ENCODE assay signal across 38 cellular contexts in genomic region chr5:43917925-43918324, GRCh38.
"Had no signal": no experiment of that assay in that cellular context is flagged by ENCODE, and none has a peak within 500 bp of the region (broad histone marks: within the 10 kb centered on the region; RNA-seq: fewer than 3 reads in every experiment).

No MANE protein-coding gene starts in this region.

- H3K4me3 ChIP-seq: adrenal gland, body of pancreas, esophagus squamous epithelium, gastroesophageal sphincter had no signal

- H3K27ac Mint-ChIP-seq: activated CD4-positive, alpha-beta memory T cell treated with anti-CD3 and anti-CD28 coated beads for 36 hours; activated CD4-positive, alpha-beta T cell treated with anti-CD3 and anti-CD28 coated beads for 36 hours; activated CD4-positive, alpha-beta T cell treated with anti-CD3 and anti-CD28 coated beads, Interleukin-2, amount 10 ng/mL, durations not matched to agents 24 days and 14 days; activated CD8-positive, alpha-beta memory T cell treated with anti-CD3 and anti-CD28 coated beads, Interleukin-2, amount 10 ng/mL, durations not matched to agents 7 days and 5 days; activated CD8-positive, alpha-beta T cell treated with anti-CD3 and anti-CD28 coated beads, Interleukin-2, amount 10 ng/mL, durations not matched to agents 7 days and 5 days; activated naive CD4-positive, alpha-beta T cell treated with anti-CD3 and anti-CD28 coated beads for 36 hours; activated naive CD4-positive, alpha-beta T cell treated with anti-CD3 and anti-CD28 coated beads, Interleukin-2, amount 50 U/mL, for 24 hours; activated naive CD8-positive, alpha-beta T cell treated with anti-CD3 and anti-CD28 coated beads for 36 hours; activated naive CD8-positive, alpha-beta T cell treated with anti-CD3 and anti-CD28 coated beads, Interleukin-2, amount 50 U/mL, for 24 hours; activated T-helper 1 cell treated with anti-CD3 and anti-CD28 coated beads, Interleukin-12 subunit alpha, Interleukin-12 subunit beta, Interleukin-2, Interleukin-4 antibody, amounts not matched to agents 30 ng/mL and 10 ng/mL and 1 ng/mL, durations not matched to agents 14 hours and 24 hours and 36 hours; activated T-helper 2 cell treated with anti-CD3 and anti-CD28 coated beads, Interferon-gamma antibody, Interleukin-2, Interleukin-4, amounts not matched to agents 10 μg/mL and 5 μg/mL and 100 μg/mL, durations not matched to agents 14 hours and 24 hours and 36 hours; effector memory CD8-positive, alpha-beta T cell; T-helper 17 cell; T-helper 2 cell treated with Interferon-gamma antibody and Interleukin-4, amounts not matched to agents 5 μg/mL and 100 μg/mL, for 36 hours had no signal

- H3K4me3 Mint-ChIP-seq: activated CD4-positive, alpha-beta memory T cell treated with anti-CD3 and anti-CD28 coated beads for 36 hours; activated CD4-positive, alpha-beta T cell treated with anti-CD3 and anti-CD28 coated beads for 36 hours; activated CD4-positive, alpha-beta T cell treated with anti-CD3 and anti-CD28 coated beads, Interleukin-2, amount 10 ng/mL, durations not matched to agents 24 days and 14 days; activated CD8-positive, alpha-beta memory T cell treated with anti-CD3 and anti-CD28 coated beads, Interleukin-2, amount 10 ng/mL, durations not matched to agents 7 days and 5 days; activated CD8-positive, alpha-beta T cell treated with anti-CD3 and anti-CD28 coated beads, Interleukin-2, amount 10 ng/mL, durations not matched to agents 7 days and 5 days; activated naive CD4-positive, alpha-beta T cell treated with anti-CD3 and anti-CD28 coated beads for 36 hours; activated naive CD4-positive, alpha-beta T cell treated with anti-CD3 and anti-CD28 coated beads, Interleukin-2, amount 50 U/mL, for 24 hours; activated naive CD8-positive, alpha-beta T cell treated with anti-CD3 and anti-CD28 coated beads for 36 hours; activated naive CD8-positive, alpha-beta T cell treated with anti-CD3 and anti-CD28 coated beads, Interleukin-2, amount 50 U/mL, for 24 hours; activated T-helper 1 cell treated with anti-CD3 and anti-CD28 coated beads, Interleukin-12 subunit alpha, Interleukin-12 subunit beta, Interleukin-2, Interleukin-4 antibody, amounts not matched to agents 30 ng/mL and 10 ng/mL and 1 ng/mL, durations not matched to agents 14 hours and 24 hours and 36 hours; effector memory CD8-positive, alpha-beta T cell; T-helper 17 cell; T-helper 2 cell treated with Interferon-gamma antibody and Interleukin-4, amounts not matched to agents 5 μg/mL and 100 μg/mL, for 36 hours had no signal

- H3K4me1 Mint-ChIP-seq: activated CD4-positive, alpha-beta T cell treated with anti-CD3 and anti-CD28 coated beads for 36 hours; activated CD4-positive, alpha-beta T cell treated with anti-CD3 and anti-CD28 coated beads, Interleukin-2, amount 10 ng/mL, durations not matched to agents 24 days and 14 days; activated CD8-positive, alpha-beta memory T cell treated with anti-CD3 and anti-CD28 coated beads, Interleukin-2, amount 10 ng/mL, durations not matched to agents 7 days and 5 days; activated naive CD4-positive, alpha-beta T cell treated with anti-CD3 and anti-CD28 coated beads, Interleukin-2, amount 50 U/mL, for 24 hours; activated naive CD8-positive, alpha-beta T cell treated with anti-CD3 and anti-CD28 coated beads for 36 hours; activated naive CD8-positive, alpha-beta T cell treated with anti-CD3 and anti-CD28 coated beads, Interleukin-2, amount 50 U/mL, for 24 hours; T-helper 17 cell had no signal

- H3K9me3 ChIP-seq: adrenal gland, body of pancreas, esophagus squamous epithelium had no signal

- ATAC-seq: activated CD4-positive, alpha-beta T cell treated with anti-CD3 and anti-CD28 coated beads for 36 hours; activated CD8-positive, alpha-beta memory T cell treated with anti-CD3 and anti-CD28 coated beads, Interleukin-2, amount 10 ng/mL, durations not matched to agents 7 days and 5 days; activated CD8-positive, alpha-beta T cell treated with anti-CD3 and anti-CD28 coated beads, Interleukin-2, amount 10 ng/mL, durations not matched to agents 7 days and 5 days; activated naive CD8-positive, alpha-beta T cell treated with anti-CD3 and anti-CD28 coated beads, Interleukin-2, amount 50 U/mL, for 24 hours; body of pancreas; effector memory CD8-positive, alpha-beta T cell; gastroesophageal sphincter; T-helper 17 cell had no signal

- H3K36me3 ChIP-seq: adrenal gland, esophagus squamous epithelium, gastroesophageal sphincter, WERI-Rb-1 had no signal

- H3K4me1 ChIP-seq: adrenal gland, body of pancreas, esophagus squamous epithelium, gastroesophageal sphincter had no signal

- H3K27ac ChIP-seq: adrenal gland, body of pancreas, epithelial cell of prostate, esophagus squamous epithelium, gastroesophageal sphincter, WERI-Rb-1 had no signal

- H3K9me3 Mint-ChIP-seq: activated CD4-positive, alpha-beta T cell treated with anti-CD3 and anti-CD28 coated beads, Interleukin-2, amount 10 ng/mL, durations not matched to agents 24 days and 14 days; activated naive CD4-positive, alpha-beta T cell treated with anti-CD3 and anti-CD28 coated beads, Interleukin-2, amount 50 U/mL, for 24 hours; activated naive CD8-positive, alpha-beta T cell treated with anti-CD3 and anti-CD28 coated beads for 36 hours; activated naive CD8-positive, alpha-beta T cell treated with anti-CD3 and anti-CD28 coated beads, Interleukin-2, amount 50 U/mL, for 24 hours had no signal

- DNase-seq: activated CD4-positive, alpha-beta memory T cell treated with anti-CD3 and anti-CD28 coated beads for 36 hours; activated CD4-positive, alpha-beta T cell treated with anti-CD3 and anti-CD28 coated beads for 36 hours; activated CD4-positive, alpha-beta T cell treated with anti-CD3 and anti-CD28 coated beads, Interleukin-2, amount 10 ng/mL, durations not matched to agents 24 days and 14 days; activated CD4-positive, CD25-positive, alpha-beta regulatory T cell; activated CD4-positive, CD25-positive, alpha-beta regulatory T cell treated with anti-CD3 and anti-CD28 coated beads, Interleukin-2, amount 50 U/mL, for 72 hours; activated CD8-positive, alpha-beta memory T cell treated with anti-CD3 and anti-CD28 coated beads, Interleukin-2, amount 10 ng/mL, durations not matched to agents 7 days and 5 days; activated CD8-positive, alpha-beta memory T cell treated with anti-CD3 and anti-CD28 coated beads, Interleukin-2, amount 50 U/mL, for 4 hours; activated CD8-positive, alpha-beta T cell treated with anti-CD3 and anti-CD28 coated beads, Interleukin-2, amount 10 ng/mL, durations not matched to agents 7 days and 5 days; activated effector memory CD4-positive, alpha-beta T cell treated with anti-CD3 and anti-CD28 coated beads, Interleukin-2, amount 50 U/mL, for 16 hours; activated naive CD4-positive, alpha-beta T cell treated with anti-CD3 and anti-CD28 coated beads for 36 hours; activated naive CD8-positive, alpha-beta T cell treated with anti-CD3 and anti-CD28 coated beads for 36 hours; activated naive CD8-positive, alpha-beta T cell treated with anti-CD3 and anti-CD28 coated beads, Interleukin-2, amount 50 U/mL, for 24 hours; activated T-cell treated with anti-CD3 and anti-CD28 coated beads, Interleukin-2, amount 50 U/mL, for 1 hour; activated T-cell treated with anti-CD3 and anti-CD28 coated beads, Interleukin-2, amount 50 U/mL, for 48 hours; amygdala; aorta; body of pancreas; caudate nucleus; cortex of kidney; dermis blood vessel endothelial cell; effector CD4-positive, alpha-beta T cell; effector memory CD8-positive, alpha-beta T cell; esophagus squamous epithelium; foreskin melanocyte; T-helper 1 cell; T-helper 17 cell; T1000; WERI-Rb-1 had no signal

- H3K27me3 ChIP-seq: adrenal gland, body of pancreas, esophagus squamous epithelium, gastroesophageal sphincter had no signal

- FAIRE-seq: colon, endometrium, endothelial cell of umbilical vein had no signal

- H3K36me3 Mint-ChIP-seq: activated CD4-positive, alpha-beta memory T cell treated with anti-CD3 and anti-CD28 coated beads for 36 hours; activated CD8-positive, alpha-beta memory T cell treated with anti-CD3 and anti-CD28 coated beads, Interleukin-2, amount 10 ng/mL, durations not matched to agents 7 days and 5 days; activated naive CD4-positive, alpha-beta T cell treated with anti-CD3 and anti-CD28 coated beads, Interleukin-2, amount 50 U/mL, for 24 hours; activated naive CD8-positive, alpha-beta T cell treated with anti-CD3 and anti-CD28 coated beads for 36 hours had no signal

- H3K27me3 Mint-ChIP-seq: activated CD4-positive, alpha-beta memory T cell treated with anti-CD3 and anti-CD28 coated beads for 36 hours; activated CD4-positive, alpha-beta T cell treated with anti-CD3 and anti-CD28 coated beads for 36 hours; activated CD4-positive, alpha-beta T cell treated with anti-CD3 and anti-CD28 coated beads, Interleukin-2, amount 10 ng/mL, durations not matched to agents 24 days and 14 days; activated CD8-positive, alpha-beta memory T cell treated with anti-CD3 and anti-CD28 coated beads, Interleukin-2, amount 10 ng/mL, durations not matched to agents 7 days and 5 days; activated naive CD4-positive, alpha-beta T cell treated with anti-CD3 and anti-CD28 coated beads, Interleukin-2, amount 50 U/mL, for 24 hours; activated naive CD8-positive, alpha-beta T cell treated with anti-CD3 and anti-CD28 coated beads for 36 hours; activated naive CD8-positive, alpha-beta T cell treated with anti-CD3 and anti-CD28 coated beads, Interleukin-2, amount 50 U/mL, for 24 hours; effector memory CD8-positive, alpha-beta T cell; T-helper 17 cell had no signal
